In the genomic region with DNA sequence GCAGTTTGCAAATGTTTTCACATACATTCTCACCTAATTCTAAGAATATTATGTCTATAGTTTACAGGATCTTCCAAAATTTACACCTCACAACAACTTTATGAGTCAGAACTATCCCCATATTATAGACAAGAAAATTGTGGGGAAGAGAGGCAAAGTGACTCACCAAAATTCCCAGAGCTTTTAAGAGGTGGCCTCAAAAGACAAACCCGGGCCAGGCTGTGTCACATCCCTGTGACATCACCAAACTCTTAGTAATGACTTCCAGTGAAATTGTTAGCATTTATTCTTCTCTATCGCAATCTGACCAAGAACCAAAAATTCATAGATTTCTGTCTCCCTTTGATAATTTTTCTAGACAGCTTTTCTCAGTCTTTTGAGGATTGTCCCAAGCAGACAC, we compare ENCODE assay signal across 13 cellular contexts.
A peak's percentile ranks its signal among the peaks of the same experiment; 100 is the strongest.
DNase-seq lines count a peak whose midpoint lies in the region; ATAC-seq and TF ChIP-seq lines count a peak whose summit lies in the region.
"Had no signal": no experiment of that assay in that cellular context is flagged by ENCODE, and none has a peak within 500 bp of the region (broad histone marks: within the 10 kb centered on the region; RNA-seq: fewer than 3 reads in every experiment).

No MANE protein-coding gene starts in this region.

- H3K27ac Mint-ChIP-seq in endodermal cell (no peak overlapping the region), nephron progenitor cell (no peak overlapping the region)

- H3K9me3 Mint-ChIP-seq in endodermal cell (no peaks in the 10 kb centered on the region), nephron progenitor cell (peaks cover 16% of the 10 kb centered on the region)

- H3K4me3 ChIP-seq in ACC112 (ENCODE audit: low read depth, low read length), result peak overlapping the region; percentile 49
- no peak overlapping the region for H3K4me3 ChIP-seq in PC-3 (ENCODE audit: low read length)
- no peak overlapping the region for H3K4me3 ChIP-seq in endodermal cell (ENCODE audit: low read length)
- H3K4me3 ChIP-seq in mesodermal cell (ENCODE audit: extremely low read depth, insufficient read depth, low read length, poor library complexity, severe bottlenecking), result no peak overlapping the region
- H3K4me3 ChIP-seq: colonic mucosa had no signal

- WGBS in endodermal cell (ENCODE audit: insufficient coverage in 1 of 2, insufficient read length in 1 of 2), 2 experiments, result 87 to 100% methylated on average over 1 to 2 of the region's 2 CpGs
- WGBS in mesodermal cell (ENCODE audit: insufficient coverage in 2 of 2), 2 experiments, result 60 to 88% methylated on average over 1 of the region's 2 CpGs

- H3K9ac ChIP-seq in PC-3 (ENCODE audit: low read length) (peak overlapping the region; percentile 62), endodermal cell (ENCODE audit: extremely low read depth, low read length, poor library complexity, severe bottlenecking) (no peak overlapping the region)

- H3K27ac ChIP-seq in ACC112 (ENCODE audit: low read depth, low read length) (peak overlapping the region; percentile 96), PC-3 (ENCODE audit: low read length) (peak overlapping the region; percentile 89), endodermal cell (ENCODE audit: low read depth, low read length) (peak overlapping the region; percentile 33), mesodermal cell (ENCODE audit: low read depth, low read length, severe bottlenecking) (peak overlapping the region; percentile 66)
- H3K27ac ChIP-seq: colonic mucosa had no signal

- no peaks in the 10 kb centered on the region for H3K9me2 ChIP-seq in PC-3 (replicated peaks; ENCODE audit: low read length)

- H3K27me3 Mint-ChIP-seq in endodermal cell (ENCODE audit: insufficient read depth) (peaks cover 41% of the 10 kb centered on the region), nephron progenitor cell (ENCODE audit: low read depth, poor library complexity) (peaks cover 2% of the 10 kb centered on the region)

- H3K9me3 ChIP-seq in PC-3 (ENCODE audit: low read length) (0 out of 2 replicates have a peak, but pooled peaks cover 3% of the 10 kb centered on the region), endodermal cell (ENCODE audit: control insufficient read depth, low read length) (no peaks in the 10 kb centered on the region), mesodermal cell (ENCODE audit: control insufficient read depth, low read length) (no peaks in the 10 kb centered on the region)
- H3K9me3 ChIP-seq: colonic mucosa had no signal

- H3K36me3 ChIP-seq in ACC112 (ENCODE audit: insufficient read depth, low read length) (no peaks in the 10 kb centered on the region), PC-3 (ENCODE audit: low read depth, low read length) (no peaks in the 10 kb centered on the region), endodermal cell (ENCODE audit: control insufficient read depth, insufficient read depth, low read length) (no peaks in the 10 kb centered on the region), mesodermal cell (ENCODE audit: control insufficient read depth, insufficient read depth, low read length) (no peaks in the 10 kb centered on the region)
- H3K36me3 ChIP-seq: colonic mucosa had no signal

- intact Hi-C loops in PC-3 (cut with micrococcal nuclease), result no loop called here

- H2AFZ ChIP-seq in ACC112 (ENCODE audit: low read length, unreplicated experiment) (peak overlapping the region; percentile 66), PC-3 (ENCODE audit: low read length) (peak overlapping the region; percentile 33; the same call in 1 of the 2 replicates)

- peak overlapping the region; percentile 66 for H3K4me2 ChIP-seq in PC-3 (ENCODE audit: low read length)

- peaks cover 17% of the 10 kb centered on the region for H3K4me1 Mint-ChIP-seq in endodermal cell
- H3K4me1 Mint-ChIP-seq in nephron progenitor cell, result peaks cover 31% of the 10 kb centered on the region

- peaks cover 41% of the 10 kb centered on the region for H3K4me1 ChIP-seq in ACC112 (ENCODE audit: control insufficient read depth, insufficient read depth, low read length, unreplicated experiment)
- peaks cover 35% of the 10 kb centered on the region for H3K4me1 ChIP-seq in PC-3 (ENCODE audit: insufficient read depth, low read length)
- no peaks in the 10 kb centered on the region for H3K4me1 ChIP-seq in endodermal cell (ENCODE audit: control insufficient read depth, insufficient read depth, low read length)
- peaks cover 19% of the 10 kb centered on the region for H3K4me1 ChIP-seq in mesodermal cell (ENCODE audit: control insufficient read depth, insufficient read depth, low read length, poor library complexity, severe bottlenecking)
- H3K4me1 ChIP-seq: colonic mucosa had no signal

- H3K36me3 Mint-ChIP-seq in endodermal cell (ENCODE audit: low read depth) (no peaks in the 10 kb centered on the region), nephron progenitor cell (ENCODE audit: low read depth) (peaks cover 8% of the 10 kb centered on the region)

- no peaks in the 10 kb centered on the region for H3F3A ChIP-seq in PC-3 (ENCODE audit: low read length, unreplicated experiment)

- H3K27me3 ChIP-seq in ACC112 (ENCODE audit: insufficient read depth, low read length), result no peaks in the 10 kb centered on the region
- H3K27me3 ChIP-seq in PC-3 (ENCODE audit: low read length), result no peaks in the 10 kb centered on the region
- H3K27me3 ChIP-seq in endodermal cell (ENCODE audit: control insufficient read depth, insufficient read depth, low read length, poor library complexity, severe bottlenecking), result peaks cover 84% of the 10 kb centered on the region
- H3K27me3 ChIP-seq: colonic mucosa had no signal

- TF ChIP-seq CTCF in PC-3 (conservative IDR thresholded peaks at IDR 0.05; ENCODE audit: low read depth, low read length), result no peak
- TF ChIP-seq CTCF in endodermal cell (conservative IDR thresholded peaks at IDR 0.05), result no peak
- TF ChIP-seq CTCF in nephron progenitor cell (IDR thresholded peaks at IDR 0.05), result no peak

- H4K20me1 ChIP-seq in PC-3 (ENCODE audit: low read length), result no peaks in the 10 kb centered on the region

- peak; percentile 89 for ATAC-seq in PC-3
- no peak for ATAC-seq in stimulated activated naive CD8-positive, alpha-beta T cell treated with anti-CD3 and anti-CD28 coated beads, Interleukin-15, Interleukin-2, amounts not matched to agents 100 U/mL and 50 U/mL, for 24 hours
- ATAC-seq: activated CD4-positive, CD25-positive, alpha-beta regulatory T cell treated with anti-CD3 and anti-CD28 coated beads, Interleukin-2, amount 50 U/mL, for 24 hours had no signal

- POLR2A ChIA-PET in PC-3 (lab: Charles Lee; ENCODE audit: unreplicated experiment), result no interaction called here

- CTCF ChIA-PET in PC-3 (lab: Charles Lee), result no interaction called here

- DNase-seq in PC-3, result peak; percentile 94
- no peak for DNase-seq in endodermal cell
- no peak for DNase-seq in stimulated activated naive CD8-positive, alpha-beta T cell treated with anti-CD3 and anti-CD28 coated beads, Interleukin-15, Interleukin-2, amounts not matched to agents 100 U/mL and 50 U/mL, for 24 hours
- no peak for DNase-seq in cerebellar nuclear complex (lab: John Stamatoyannopoulos, UW)
- no peak for DNase-seq in nephron progenitor cell
- no peak for DNase-seq in SIG-M5 (lab: John Stamatoyannopoulos, UW)
- DNase-seq: colonic mucosa; hypothalamus; NCI-H2081 treated with DMSO at 0.1 percent for 48 hours; stimulated activated CD4-positive, alpha-beta T cell treated with anti-CD3 and anti-CD28 coated beads, Interleukin-12 subunit alpha, Interleukin-12 subunit beta, amount 100 ng/mL, for 4 hours had no signal

- H3K79me2 ChIP-seq in ACC112 (ENCODE audit: control insufficient read depth, insufficient read depth, low read length, unreplicated experiment), result no peaks in the 10 kb centered on the region
- no peaks in the 10 kb centered on the region for H3K79me2 ChIP-seq in PC-3 (ENCODE audit: low read length)

- no peak overlapping the region for H3K4me3 Mint-ChIP-seq in endodermal cell
- no peak overlapping the region for H3K4me3 Mint-ChIP-seq in nephron progenitor cell

- BruUV-seq in PC-3 (replicated peaks; lab: Mats Ljungman, UMichigan), result no TSS peak

Comparison
In these comparisons a context has a peak if more than half of its experiments do, and no peak if none do; other contexts are left out.
1. H3K27ac ChIP-seq: peak in every context shown above with its lines; median percentile 96 in ACC112; 89 in PC-3; 66 in mesodermal cell; 33 in endodermal cell.